2 cellular contexts compared by ENCODE assay signal in the genomic region with DNA sequence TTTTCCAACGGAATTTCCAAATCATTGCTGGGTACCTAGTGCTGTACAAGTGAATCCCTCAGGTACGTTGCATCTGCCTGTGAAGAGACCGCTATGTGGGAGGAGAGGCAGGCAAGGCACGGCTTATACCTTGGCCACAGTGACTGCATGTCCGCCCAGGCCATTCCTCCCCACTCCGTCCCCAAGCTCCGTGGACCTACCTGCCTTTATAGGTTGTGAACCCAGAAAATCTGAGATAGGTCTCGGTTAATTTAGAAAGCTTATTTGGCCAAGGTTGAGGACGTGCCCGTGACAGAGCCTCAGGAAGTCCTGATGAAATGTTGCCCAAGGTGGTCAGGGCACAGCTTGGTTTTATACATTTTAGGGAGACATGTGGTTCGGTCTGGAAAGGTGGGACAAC.
TF ChIP-seq lines count a peak whose summit lies in the region.

No MANE protein-coding gene starts in this region.

TF ChIP-seq in GM23338, 12 proteins besides CTCF, POLR2A, EP300 and RAD21:
- TF ChIP-seq POLR2AphosphoS5 (IDR thresholded peaks at IDR 0.05; ENCODE audit: low read depth) (no peak), ZNF114 (CRISPR knock-in tag; IDR thresholded peaks at IDR 0.05) (no peak)
- TF ChIP-seq, protein P1, sequence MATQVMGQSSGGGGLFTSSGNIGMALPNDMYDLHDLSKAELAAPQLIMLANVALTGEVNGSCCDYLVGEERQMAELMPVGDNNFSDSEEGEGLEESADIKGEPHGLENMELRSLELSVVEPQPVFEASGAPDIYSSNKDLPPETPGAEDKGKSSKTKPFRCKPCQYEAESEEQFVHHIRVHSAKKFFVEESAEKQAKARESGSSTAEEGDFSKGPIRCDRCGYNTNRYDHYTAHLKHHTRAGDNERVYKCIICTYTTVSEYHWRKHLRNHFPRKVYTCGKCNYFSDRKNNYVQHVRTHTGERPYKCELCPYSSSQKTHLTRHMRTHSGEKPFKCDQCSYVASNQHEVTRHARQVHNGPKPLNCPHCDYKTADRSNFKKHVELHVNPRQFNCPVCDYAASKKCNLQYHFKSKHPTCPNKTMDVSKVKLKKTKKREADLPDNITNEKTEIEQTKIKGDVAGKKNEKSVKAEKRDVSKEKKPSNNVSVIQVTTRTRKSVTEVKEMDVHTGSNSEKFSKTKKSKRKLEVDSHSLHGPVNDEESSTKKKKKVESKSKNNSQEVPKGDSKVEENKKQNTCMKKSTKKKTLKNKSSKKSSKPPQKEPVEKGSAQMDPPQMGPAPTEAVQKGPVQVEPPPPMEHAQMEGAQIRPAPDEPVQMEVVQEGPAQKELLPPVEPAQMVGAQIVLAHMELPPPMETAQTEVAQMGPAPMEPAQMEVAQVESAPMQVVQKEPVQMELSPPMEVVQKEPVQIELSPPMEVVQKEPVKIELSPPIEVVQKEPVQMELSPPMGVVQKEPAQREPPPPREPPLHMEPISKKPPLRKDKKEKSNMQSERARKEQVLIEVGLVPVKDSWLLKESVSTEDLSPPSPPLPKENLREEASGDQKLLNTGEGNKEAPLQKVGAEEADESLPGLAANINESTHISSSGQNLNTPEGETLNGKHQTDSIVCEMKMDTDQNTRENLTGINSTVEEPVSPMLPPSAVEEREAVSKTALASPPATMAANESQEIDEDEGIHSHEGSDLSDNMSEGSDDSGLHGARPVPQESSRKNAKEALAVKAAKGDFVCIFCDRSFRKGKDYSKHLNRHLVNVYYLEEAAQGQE (IDR thresholded peaks at IDR 0.05; ENCODE audit: unreplicated experiment): no peak
- TF ChIP-seq, protein P2, sequence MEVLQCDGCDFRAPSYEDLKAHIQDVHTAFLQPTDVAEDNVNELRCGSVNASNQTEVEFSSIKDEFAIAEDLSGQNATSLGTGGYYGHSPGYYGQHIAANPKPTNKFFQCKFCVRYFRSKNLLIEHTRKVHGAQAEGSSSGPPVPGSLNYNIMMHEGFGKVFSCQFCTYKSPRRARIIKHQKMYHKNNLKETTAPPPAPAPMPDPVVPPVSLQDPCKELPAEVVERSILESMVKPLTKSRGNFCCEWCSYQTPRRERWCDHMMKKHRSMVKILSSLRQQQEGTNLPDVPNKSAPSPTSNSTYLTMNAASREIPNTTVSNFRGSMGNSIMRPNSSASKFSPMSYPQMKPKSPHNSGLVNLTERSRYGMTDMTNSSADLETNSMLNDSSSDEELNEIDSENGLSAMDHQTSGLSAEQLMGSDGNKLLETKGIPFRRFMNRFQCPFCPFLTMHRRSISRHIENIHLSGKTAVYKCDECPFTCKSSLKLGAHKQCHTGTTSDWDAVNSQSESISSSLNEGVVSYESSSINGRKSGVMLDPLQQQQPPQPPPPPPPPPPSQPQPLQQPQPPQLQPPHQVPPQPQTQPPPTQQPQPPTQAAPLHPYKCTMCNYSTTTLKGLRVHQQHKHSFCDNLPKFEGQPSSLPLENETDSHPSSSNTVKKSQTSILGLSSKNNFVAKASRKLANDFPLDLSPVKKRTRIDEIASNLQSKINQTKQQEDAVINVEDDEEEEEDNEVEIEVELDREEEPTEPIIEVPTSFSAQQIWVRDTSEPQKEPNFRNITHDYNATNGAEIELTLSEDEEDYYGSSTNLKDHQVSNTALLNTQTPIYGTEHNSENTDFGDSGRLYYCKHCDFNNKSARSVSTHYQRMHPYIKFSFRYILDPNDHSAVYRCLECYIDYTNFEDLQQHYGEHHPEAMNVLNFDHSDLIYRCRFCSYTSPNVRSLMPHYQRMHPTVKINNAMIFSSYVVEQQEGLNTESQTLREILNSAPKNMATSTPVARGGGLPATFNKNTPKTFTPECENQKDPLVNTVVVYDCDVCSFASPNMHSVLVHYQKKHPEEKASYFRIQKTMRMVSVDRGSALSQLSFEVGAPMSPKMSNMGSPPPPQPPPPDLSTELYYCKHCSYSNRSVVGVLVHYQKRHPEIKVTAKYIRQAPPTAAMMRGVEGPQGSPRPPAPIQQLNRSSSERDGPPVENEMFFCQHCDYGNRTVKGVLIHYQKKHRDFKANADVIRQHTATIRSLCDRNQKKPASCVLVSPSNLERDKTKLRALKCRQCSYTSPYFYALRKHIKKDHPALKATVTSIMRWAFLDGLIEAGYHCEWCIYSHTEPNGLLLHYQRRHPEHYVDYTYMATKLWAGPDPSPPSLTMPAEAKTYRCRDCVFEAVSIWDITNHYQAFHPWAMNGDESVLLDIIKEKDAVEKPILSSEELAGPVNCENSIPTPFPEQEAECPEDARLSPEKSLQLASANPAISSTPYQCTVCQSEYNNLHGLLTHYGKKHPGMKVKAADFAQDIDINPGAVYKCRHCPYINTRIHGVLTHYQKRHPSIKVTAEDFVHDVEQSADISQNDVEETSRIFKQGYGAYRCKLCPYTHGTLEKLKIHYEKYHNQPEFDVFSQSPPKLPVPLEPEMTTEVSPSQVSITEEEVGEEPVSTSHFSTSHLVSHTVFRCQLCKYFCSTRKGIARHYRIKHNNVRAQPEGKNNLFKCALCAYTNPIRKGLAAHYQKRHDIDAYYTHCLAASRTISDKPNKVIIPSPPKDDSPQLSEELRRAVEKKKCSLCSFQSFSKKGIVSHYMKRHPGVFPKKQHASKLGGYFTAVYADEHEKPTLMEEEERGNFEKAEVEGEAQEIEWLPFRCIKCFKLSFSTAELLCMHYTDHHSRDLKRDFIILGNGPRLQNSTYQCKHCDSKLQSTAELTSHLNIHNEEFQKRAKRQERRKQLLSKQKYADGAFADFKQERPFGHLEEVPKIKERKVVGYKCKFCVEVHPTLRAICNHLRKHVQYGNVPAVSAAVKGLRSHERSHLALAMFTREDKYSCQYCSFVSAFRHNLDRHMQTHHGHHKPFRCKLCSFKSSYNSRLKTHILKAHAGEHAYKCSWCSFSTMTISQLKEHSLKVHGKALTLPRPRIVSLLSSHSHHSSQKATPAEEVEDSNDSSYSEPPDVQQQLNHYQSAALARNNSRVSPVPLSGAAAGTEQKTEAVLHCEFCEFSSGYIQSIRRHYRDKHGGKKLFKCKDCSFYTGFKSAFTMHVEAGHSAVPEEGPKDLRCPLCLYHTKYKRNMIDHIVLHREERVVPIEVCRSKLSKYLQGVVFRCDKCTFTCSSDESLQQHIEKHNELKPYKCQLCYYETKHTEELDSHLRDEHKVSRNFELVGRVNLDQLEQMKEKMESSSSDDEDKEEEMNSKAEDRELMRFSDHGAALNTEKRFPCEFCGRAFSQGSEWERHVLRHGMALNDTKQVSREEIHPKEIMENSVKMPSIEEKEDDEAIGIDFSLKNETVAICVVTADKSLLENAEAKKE (CRISPR knock-in tag; IDR thresholded peaks at IDR 0.05): no peak

TF ChIP-seq in WTC11, 78 proteins besides CTCF, POLR2A, EP300 and RAD21:
- TF ChIP-seq, protein P3, sequence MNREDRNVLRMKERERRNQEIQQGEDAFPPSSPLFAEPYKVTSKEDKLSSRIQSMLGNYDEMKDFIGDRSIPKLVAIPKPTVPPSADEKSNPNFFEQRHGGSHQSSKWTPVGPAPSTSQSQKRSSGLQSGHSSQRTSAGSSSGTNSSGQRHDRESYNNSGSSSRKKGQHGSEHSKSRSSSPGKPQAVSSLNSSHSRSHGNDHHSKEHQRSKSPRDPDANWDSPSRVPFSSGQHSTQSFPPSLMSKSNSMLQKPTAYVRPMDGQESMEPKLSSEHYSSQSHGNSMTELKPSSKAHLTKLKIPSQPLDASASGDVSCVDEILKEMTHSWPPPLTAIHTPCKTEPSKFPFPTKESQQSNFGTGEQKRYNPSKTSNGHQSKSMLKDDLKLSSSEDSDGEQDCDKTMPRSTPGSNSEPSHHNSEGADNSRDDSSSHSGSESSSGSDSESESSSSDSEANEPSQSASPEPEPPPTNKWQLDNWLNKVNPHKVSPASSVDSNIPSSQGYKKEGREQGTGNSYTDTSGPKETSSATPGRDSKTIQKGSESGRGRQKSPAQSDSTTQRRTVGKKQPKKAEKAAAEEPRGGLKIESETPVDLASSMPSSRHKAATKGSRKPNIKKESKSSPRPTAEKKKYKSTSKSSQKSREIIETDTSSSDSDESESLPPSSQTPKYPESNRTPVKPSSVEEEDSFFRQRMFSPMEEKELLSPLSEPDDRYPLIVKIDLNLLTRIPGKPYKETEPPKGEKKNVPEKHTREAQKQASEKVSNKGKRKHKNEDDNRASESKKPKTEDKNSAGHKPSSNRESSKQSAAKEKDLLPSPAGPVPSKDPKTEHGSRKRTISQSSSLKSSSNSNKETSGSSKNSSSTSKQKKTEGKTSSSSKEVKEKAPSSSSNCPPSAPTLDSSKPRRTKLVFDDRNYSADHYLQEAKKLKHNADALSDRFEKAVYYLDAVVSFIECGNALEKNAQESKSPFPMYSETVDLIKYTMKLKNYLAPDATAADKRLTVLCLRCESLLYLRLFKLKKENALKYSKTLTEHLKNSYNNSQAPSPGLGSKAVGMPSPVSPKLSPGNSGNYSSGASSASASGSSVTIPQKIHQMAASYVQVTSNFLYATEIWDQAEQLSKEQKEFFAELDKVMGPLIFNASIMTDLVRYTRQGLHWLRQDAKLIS (CRISPR knock-in tag; IDR thresholded peaks at IDR 0.05; ENCODE audit: borderline replicate concordance): no peak
- TF ChIP-seq, protein P4, sequence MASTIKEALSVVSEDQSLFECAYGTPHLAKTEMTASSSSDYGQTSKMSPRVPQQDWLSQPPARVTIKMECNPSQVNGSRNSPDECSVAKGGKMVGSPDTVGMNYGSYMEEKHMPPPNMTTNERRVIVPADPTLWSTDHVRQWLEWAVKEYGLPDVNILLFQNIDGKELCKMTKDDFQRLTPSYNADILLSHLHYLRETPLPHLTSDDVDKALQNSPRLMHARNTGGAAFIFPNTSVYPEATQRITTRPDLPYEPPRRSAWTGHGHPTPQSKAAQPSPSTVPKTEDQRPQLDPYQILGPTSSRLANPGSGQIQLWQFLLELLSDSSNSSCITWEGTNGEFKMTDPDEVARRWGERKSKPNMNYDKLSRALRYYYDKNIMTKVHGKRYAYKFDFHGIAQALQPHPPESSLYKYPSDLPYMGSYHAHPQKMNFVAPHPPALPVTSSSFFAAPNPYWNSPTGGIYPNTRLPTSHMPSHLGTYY (CRISPR knock-in tag; IDR thresholded peaks at IDR 0.05): no peak
- TF ChIP-seq CREB1 (CRISPR knock-in tag; IDR thresholded peaks at IDR 0.05): no peak
- no peak for TF ChIP-seq ZNF232 (CRISPR knock-in tag; IDR thresholded peaks at IDR 0.05)
- TF ChIP-seq IRF2 (CRISPR knock-in tag; IDR thresholded peaks at IDR 0.05; ENCODE audit: borderline replicate concordance, low read depth): no peak
